Comparison of ENCODE assay signal across 15 cellular contexts in the genomic region with DNA sequence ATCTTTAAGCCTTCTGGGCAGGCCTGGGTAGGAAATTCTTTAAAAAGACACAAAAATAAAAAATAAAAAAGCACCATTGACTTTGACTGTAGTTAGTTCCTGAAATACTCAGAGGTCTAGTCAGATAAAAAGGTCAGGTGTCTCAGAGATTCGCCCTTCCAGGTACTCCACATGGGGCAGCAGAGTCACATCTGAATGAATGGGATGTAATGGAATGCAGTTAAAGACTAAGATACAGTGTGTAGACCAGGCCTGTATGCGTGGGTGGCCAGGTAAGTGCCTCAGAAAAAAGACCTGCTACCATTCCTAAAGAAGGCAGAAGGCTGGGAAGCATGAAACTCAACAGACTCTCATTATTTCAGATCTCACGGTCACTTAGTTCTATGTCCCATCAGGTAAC.
A peak's percentile ranks its signal among the peaks of the same experiment; 100 is the strongest.
DNase-seq lines count a peak whose midpoint lies in the region; ATAC-seq, FAIRE-seq and TF ChIP-seq lines count a peak whose summit lies in the region.
"Had no signal": no experiment of that assay in that cellular context is flagged by ENCODE, and none has a peak within 500 bp of the region (broad histone marks: within the 10 kb centered on the region; RNA-seq: fewer than 3 reads in every experiment).

No MANE protein-coding gene starts in this region.

- 35% methylated on average over 3 of the region's 3 CpGs for WGBS in HepG2 (ENCODE audit: low lambda C conversion rate)
- WGBS in adrenal gland, 4 donors, result 81 to 90% (median 82%) methylated on average over 3 of the region's 3 CpGs

- TF ChIP-seq CTCF in HepG2 (CRISPR knock-in tag; IDR thresholded peaks at IDR 0.05) (peak; percentile 66), adrenal gland (IDR thresholded peaks at IDR 0.05) (no peak)

- H3K9me3 ChIP-seq in HepG2 (ENCODE audit: low read length) (no peaks in the 10 kb centered on the region), adrenal gland (replicated peaks in 1 of 3) (no peaks in the 10 kb centered on the region)
- H3K9me3 ChIP-seq: MG63, mucosa of descending colon, SJCRH30, testis had no signal

- TF ChIP-seq POLR2A in HepG2 (IDR thresholded peaks at IDR 0.05; ENCODE audit: insufficient read depth in 1 of 2, low read depth in 2 of 2, low read length in 2 of 2), result no peak
- no peak for TF ChIP-seq POLR2A in adrenal gland (IDR thresholded peaks at IDR 0.05)

- intact Hi-C loops in HepG2 (cut with micrococcal nuclease; ENCODE audit: unreplicated experiment) (loop anchor here (1.0 to 10.0 kb wide), 2 partner anchors 249 to 703 kb away; no protein-coding TSS in a partner anchor), adrenal gland (cut with DNase I) (no loop called here)

- no peak overlapping the region for H3K27ac ChIP-seq in HepG2 (ENCODE audit: extremely low read length, insufficient read depth, low read length)
- no peak overlapping the region for H3K27ac ChIP-seq in adrenal gland
- H3K27ac ChIP-seq: parathyroid adenoma, SJCRH30, testis had no signal

- H3K4me3 ChIP-seq in HepG2 (replicated peaks in 1 of 3; ENCODE audit: insufficient read depth in 1 of 3, low read depth in 2 of 3, low read length in 3 of 3) (no peak overlapping the region), adrenal gland (no peak overlapping the region)
- H3K4me3 ChIP-seq: MG63, mucosa of descending colon, SJCRH30, testis had no signal

- no peak overlapping the region for H2AFZ ChIP-seq in HepG2 (ENCODE audit: low read length)
- H2AFZ ChIP-seq: parathyroid adenoma had no signal

- H3K4me2 ChIP-seq in HepG2 (ENCODE audit: low read depth, low read length), result no peak overlapping the region

- TF ChIP-seq EP300 in HepG2 (IDR thresholded peaks at IDR 0.05; ENCODE audit: low read depth in 2 of 2, low read length in 2 of 2) (no peak), HepG2 (CRISPR knock-in tag; IDR thresholded peaks at IDR 0.05; ENCODE audit: borderline replicate concordance) (no peak)

- CTCF ChIA-PET in HepG2 (lab: Yijun Ruan, JAX; ENCODE audit: low intra/inter-chr PET ratio, low total read pairs), result interaction anchor here (0.9 kb wide), 1 partner anchor 249 kb away, joined by 6 read pairs; no protein-coding TSS in a partner anchor

- peak; percentile 45; the same call in 1 of the 2 replicates for TF ChIP-seq RAD21 in HepG2 (CRISPR knock-in tag; IDR thresholded peaks at IDR 0.05)

- H3K36me3 ChIP-seq in HepG2 (replicated peaks in 1 of 2; ENCODE audit: control insufficient read depth in 1 of 2, insufficient read depth in 2 of 2, low read length in 2 of 2), result no peaks in the 10 kb centered on the region
- no peaks in the 10 kb centered on the region for H3K36me3 ChIP-seq in adrenal gland (replicated peaks in 1 of 2)
- H3K36me3 ChIP-seq: MG63, SJCRH30 had no signal

- peak; percentile 24 for DNase-seq in DMS153 (lab: John Stamatoyannopoulos, UW)
- no peak for DNase-seq in DMS153 treated with DMSO at 0.1 percent for 48 hours (lab: John Stamatoyannopoulos, UW; ENCODE audit: unreplicated experiment)
- peak; percentile 24 for DNase-seq in HuH-7 (ENCODE audit: low spot score)
- peak; percentile 38 for DNase-seq in HepG2 (ENCODE audit: low spot score)
- no peak for DNase-seq in adrenal gland
- DNase-seq in NCI-H226, result no peak
- DNase-seq in GF-D8 (lab: John Stamatoyannopoulos, UW), result no peak
- DNase-seq: MG63, mucosa of descending colon, NCI-H446 treated with DMSO at 0.1 percent for 48 hours, SJCRH30, testis had no signal

- POLR2A ChIA-PET in HepG2 (lab: Yijun Ruan, JAX), result no interaction called here

- in situ Hi-C loops in HepG2 (cut with HindIII; ENCODE audit: extremely low pct_ligation_motif_present, low pct_unique_long_range_greater_than_20kb), result no loop called here

- H3K9ac ChIP-seq in HepG2 (ENCODE audit: insufficient read depth, low read depth, low read length), result no peak overlapping the region
- H3K9ac ChIP-seq: parathyroid adenoma had no signal

- H3K4me1 ChIP-seq in HepG2 (ENCODE audit: insufficient read depth, low read length) (no peaks in the 10 kb centered on the region), adrenal gland (replicated peaks in 1 of 2) (no peaks in the 10 kb centered on the region)
- H3K4me1 ChIP-seq: parathyroid adenoma, testis had no signal

- peak; percentile 71 for FAIRE-seq in HepG2 (lab: Jason Lieb, UNC)
- FAIRE-seq: colon had no signal

- H3K27me3 ChIP-seq in HepG2 (ENCODE audit: control insufficient read depth in 1 of 2, insufficient read depth in 2 of 2, low read length in 2 of 2) (no peaks in the 10 kb centered on the region), adrenal gland (no peaks in the 10 kb centered on the region)
- H3K27me3 ChIP-seq: MG63, SJCRH30, testis had no signal

- no TSS peak for BruUV-seq in HepG2 (replicated peaks; lab: Mats Ljungman, UMichigan)

- H3K79me2 ChIP-seq in HepG2 (ENCODE audit: insufficient read depth, low read length), result no peaks in the 10 kb centered on the region
- H3K79me2 ChIP-seq: parathyroid adenoma had no signal

- ATAC-seq in SK-N-SH treated with all-trans-retinoic acid at 6 μM for 48 hours (0 out of 3 replicates have a peak, but pooled peaks have one; percentile 36), HepG2 (peak; percentile 95)
- ATAC-seq: mucosa of descending colon had no signal

- no peaks in the 10 kb centered on the region for H4K20me1 ChIP-seq in HepG2 (ENCODE audit: insufficient read depth, low read length)

TF ChIP-seq in SK-N-SH treated with all-trans-retinoic acid at 6 μM for 48 hours, 23 proteins besides CTCF, POLR2A, EP300 and RAD21 (continues in another document):
- TF ChIP-seq ZNF8 (CRISPR knock-in tag; IDR thresholded peaks at IDR 0.05) (no peak), ZNF70 (CRISPR knock-in tag; IDR thresholded peaks at IDR 0.05) (no peak), ZNF565 (CRISPR knock-in tag; conservative IDR thresholded peaks at IDR 0.05; ENCODE audit: low read depth) (no peak), CSDC2 (CRISPR knock-in tag; IDR thresholded peaks at IDR 0.05) (no peak), ZC3H10 (CRISPR knock-in tag; IDR thresholded peaks at IDR 0.05) (no peak), TCF4 (CRISPR knock-in tag; IDR thresholded peaks at IDR 0.05; ENCODE audit: borderline replicate concordance) (no peak), TOX (CRISPR knock-in tag; IDR thresholded peaks at IDR 0.05; ENCODE audit: borderline replicate concordance) (no peak), GLIS3 (CRISPR knock-in tag; IDR thresholded peaks at IDR 0.05) (no peak), SNAI2 (CRISPR knock-in tag; IDR thresholded peaks at IDR 0.05) (no peak), POU6F1 (CRISPR knock-in tag; IDR thresholded peaks at IDR 0.05; ENCODE audit: borderline replicate concordance, low read depth) (no peak), BACH2 (CRISPR knock-in tag; IDR thresholded peaks at IDR 0.05; ENCODE audit: borderline replicate concordance) (no peak)

TF ChIP-seq in HepG2, 621 proteins besides CTCF, POLR2A, EP300 and RAD21:
- TF ChIP-seq STAG1 (CRISPR knock-in tag; IDR thresholded peaks at IDR 0.05) (peak; percentile 82), ZFP82 (CRISPR knock-in tag; IDR thresholded peaks at IDR 0.05; ENCODE audit: borderline replicate concordance) (no peak), TEAD3 (CRISPR knock-in tag; optimal IDR thresholded peaks at IDR 0.05; ENCODE audit: borderline replicate concordance) (peak; percentile 33), YEATS4 (CRISPR knock-in tag; IDR thresholded peaks at IDR 0.05; ENCODE audit: borderline replicate concordance) (no peak), LCORL (IDR thresholded peaks at IDR 0.05) (no peak), LCORL (CRISPR knock-in tag; IDR thresholded peaks at IDR 0.05) (no peak), SP140L (CRISPR knock-in tag; IDR thresholded peaks at IDR 0.05; ENCODE audit: borderline replicate concordance) (no peak), ZNF138 (CRISPR knock-in tag; IDR thresholded peaks at IDR 0.05; ENCODE audit: low read depth) (no peak), ZNF749 (CRISPR knock-in tag; IDR thresholded peaks at IDR 0.05; ENCODE audit: borderline replicate concordance) (no peak), SMC3 (IDR thresholded peaks at IDR 0.05; ENCODE audit: low read length) (peak; percentile 69), ZNF430 (CRISPR knock-in tag; IDR thresholded peaks at IDR 0.05) (no peak), DDIT3 (CRISPR knock-in tag; IDR thresholded peaks at IDR 0.05) (no peak)

Comparison
In these comparisons a context has a peak if more than half of its experiments do, and no peak if none do; other contexts are left out.
1. DNase-seq: peak in DMS153 (single experiment), HuH-7 (single experiment) and HepG2 (single experiment); none in DMS153 treated with DMSO at 0.1 percent for 48 hours (single experiment), adrenal gland (0 of 7), NCI-H226 (single experiment) and GF-D8 (single experiment).